ENCODE assay signal across 15 cellular contexts in the genomic region with DNA sequence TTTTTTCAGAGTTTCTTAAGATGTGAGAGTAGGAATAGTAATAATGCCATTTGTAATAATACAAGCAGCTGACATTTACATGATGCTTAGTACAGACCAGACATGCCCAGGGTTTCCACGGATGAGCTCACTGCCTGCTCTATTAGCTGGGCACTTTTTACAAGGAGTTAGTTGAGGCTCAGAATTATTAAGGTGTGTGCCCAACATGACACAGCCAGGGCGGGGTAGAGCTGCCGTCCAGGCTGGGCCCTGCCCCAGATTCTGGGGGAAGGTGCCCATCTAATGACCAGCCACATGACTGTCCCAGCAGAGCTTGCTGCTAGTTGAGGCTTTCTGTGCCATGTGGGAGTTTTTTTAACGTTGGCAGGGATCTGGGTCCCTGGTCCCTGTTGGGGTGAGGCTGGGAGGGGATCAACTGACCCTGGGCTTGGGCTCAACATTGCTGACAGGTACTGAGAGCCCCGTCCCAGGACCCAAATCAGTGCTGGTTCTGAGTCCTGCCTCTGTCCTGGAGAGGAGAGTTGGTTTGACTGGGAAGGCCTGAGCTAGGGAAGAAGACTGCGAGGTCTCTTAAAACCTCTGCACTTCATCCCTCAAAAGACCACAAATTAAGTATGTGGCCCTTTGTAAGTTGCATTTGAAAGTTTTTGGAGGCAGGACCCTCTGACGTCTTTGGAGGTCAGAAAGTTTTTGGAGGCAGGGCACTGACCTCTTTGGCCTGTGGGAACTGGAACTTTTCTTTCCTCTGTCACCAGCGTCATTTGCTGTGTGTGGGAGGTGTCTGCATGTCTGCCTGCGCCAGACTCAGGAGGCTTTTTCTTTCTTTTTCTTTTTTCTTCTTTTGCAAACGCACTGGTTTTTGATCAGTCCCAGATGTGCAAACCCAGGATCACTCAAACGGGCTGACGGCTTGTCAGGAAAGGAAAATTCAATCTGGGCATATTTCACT. TPM values are rescaled to one million over a fixed set of nuclear protein-coding genes. Genes with fewer than 3 reads are reported as not detected.
A peak's percentile ranks its signal among the peaks of the same experiment; 100 is the strongest.
DNase-seq lines count a peak whose midpoint lies in the region; ATAC-seq, FAIRE-seq and TF ChIP-seq lines count a peak whose summit lies in the region.
"Had no signal": no experiment of that assay in that cellular context is flagged by ENCODE, and none has a peak within 500 bp of the region (broad histone marks: within the 10 kb centered on the region; RNA-seq: fewer than 3 reads in every experiment).

No MANE protein-coding gene starts in this region.

- ATAC-seq in right lobe of liver (peak in 1 of 4 donors; percentile 10), HG02970 (IDR thresholded peaks at IDR 0.05; ENCODE audit: low FRiP score, unreplicated experiment) (no peak), HG02885 (IDR thresholded peaks at IDR 0.05; ENCODE audit: poor library complexity, unreplicated experiment) (no peak)

- H4K20me1 ChIP-seq in GM23248 (ENCODE audit: insufficient read depth), result no peaks in the 10 kb centered on the region
- H4K20me1 ChIP-seq in H1 (replicated peaks in 1 of 2; ENCODE audit: control insufficient read depth in 1 of 2, insufficient read depth in 2 of 2, low read length in 2 of 2), result no peaks in the 10 kb centered on the region

- H3K9me3 Mint-ChIP-seq in activated CD4-positive, alpha-beta T cell treated with anti-CD3 and anti-CD28 coated beads, Interleukin-2, amount 10 ng/mL, durations not matched to agents 7 days and 5 days, result no peaks in the 10 kb centered on the region

- H3K9me3 ChIP-seq in GM23248 (ENCODE audit: low read depth) (no peaks in the 10 kb centered on the region), H1 (ENCODE audit: insufficient read depth in 2 of 2, low read depth in 1 of 2, low read length in 1 of 2) (no peaks in the 10 kb centered on the region), right lobe of liver (no peaks in the 10 kb centered on the region), stomach (no peaks in the 10 kb centered on the region)

- peaks cover 7% of the 10 kb centered on the region for H3K4me1 Mint-ChIP-seq in activated CD4-positive, alpha-beta T cell treated with anti-CD3 and anti-CD28 coated beads, Interleukin-2, amount 10 ng/mL, durations not matched to agents 7 days and 5 days

- H3K56ac ChIP-seq in H1 (replicated peaks; ENCODE audit: insufficient read length, low read depth, low read length), result no peak overlapping the region

- 12 to 15% methylated on average over 12 of the region's 12 CpGs for WGBS in GM23248 (ENCODE audit: low coverage in 1 of 2, low lambda C conversion rate in 2 of 2, missing lambda C conversion rate in 2 of 2), 2 experiments
- 84% methylated on average over 11 of the region's 12 CpGs; no CpG with 5 or more reads in 1 of the 2 experiments for WGBS in H1 (ENCODE audit: extremely low coverage in 1 of 2, insufficient coverage in 1 of 2, insufficient read length in 1 of 2, insufficient replicate concordance in 2 of 2, low coverage in 1 of 2, low lambda C conversion rate in 2 of 2, missing lambda C conversion rate in 1 of 2), 2 experiments
- WGBS in right lobe of liver (ENCODE audit: insufficient coverage, low coverage, low lambda C conversion rate, missing lambda C conversion rate), result 44% methylated on average over 8 of the region's 12 CpGs
- 49 to 67% (median 63%) methylated on average over 10 to 12 of the region's 12 CpGs for WGBS in stomach, 5 donors

- no peak overlapping the region for H3K23ac ChIP-seq in H1 (ENCODE audit: insufficient read length)

- H3K23me2 ChIP-seq in H1 (ENCODE audit: low read depth, low read length), result peaks cover 5% of the 10 kb centered on the region; the same call in 1 of the 2 replicates

- no peak overlapping the region for H3K4me3 Mint-ChIP-seq in activated CD4-positive, alpha-beta T cell treated with anti-CD3 and anti-CD28 coated beads, Interleukin-2, amount 10 ng/mL, durations not matched to agents 7 days and 5 days

- intact Hi-C loops in right lobe of liver (cut with DNase I), result no loop called here
- intact Hi-C loops in stomach (cut with DNase I; ENCODE audit: low total_unique reads), result no loop called here

- CTCF ChIA-PET in H1 (lab: Charles Lee; ENCODE audit: partially characterized antibody), result interaction anchor here (0.5 to 1.3 kb wide), 5 partner anchors 9 to 130 kb away, joined by 3 to 6 read pairs (median 4); no protein-coding TSS in a partner anchor
- CTCF ChIA-PET in activated CD4-positive, alpha-beta T cell treated with anti-CD3 and anti-CD28 coated beads, Interleukin-2, amount 10 ng/mL, durations not matched to agents 7 days and 5 days (lab: Charles Lee), result interaction anchor here (1.0 to 1.1 kb wide), 2 partner anchors 11 to 30 kb away, joined by 3 read pairs; no protein-coding TSS in a partner anchor

- H3F3A ChIP-seq in GM23248 (ENCODE audit: insufficient read depth), result peaks cover 40% of the 10 kb centered on the region

- POLR2A ChIA-PET in H1 (lab: Charles Lee; ENCODE audit: partially characterized antibody), result interaction anchor here (3.8 kb wide), 1 partner anchor 19 kb away, joined by 10 read pairs; no protein-coding TSS in a partner anchor
- POLR2A ChIA-PET in activated CD4-positive, alpha-beta T cell treated with anti-CD3 and anti-CD28 coated beads, Interleukin-2, amount 10 ng/mL, durations not matched to agents 7 days and 5 days (lab: Charles Lee), result no interaction called here

- H3K27me3 Mint-ChIP-seq in activated CD4-positive, alpha-beta T cell treated with anti-CD3 and anti-CD28 coated beads, Interleukin-2, amount 10 ng/mL, durations not matched to agents 7 days and 5 days, result peaks cover 45% of the 10 kb centered on the region

- H3K79me2 ChIP-seq in GM23248 (ENCODE audit: insufficient read depth) (peaks cover 41% of the 10 kb centered on the region), H1 (ENCODE audit: control insufficient read depth in 1 of 2, insufficient read depth in 2 of 2, low read length in 2 of 2) (no peaks in the 10 kb centered on the region)

- H4K5ac ChIP-seq in H1 (ENCODE audit: insufficient read length, low read depth, low read length), result no peak overlapping the region

- H3K4ac ChIP-seq in H1 (replicated peaks; ENCODE audit: insufficient read length, low read depth, low read length), result no peak overlapping the region

- no peak overlapping the region for H2BK120ac ChIP-seq in H1 (replicated peaks; ENCODE audit: low read depth, low read length)

- H3K36me3 Mint-ChIP-seq in activated CD4-positive, alpha-beta T cell treated with anti-CD3 and anti-CD28 coated beads, Interleukin-2, amount 10 ng/mL, durations not matched to agents 7 days and 5 days (ENCODE audit: low read depth), result no peaks in the 10 kb centered on the region

- H3K36me3 ChIP-seq in GM23248 (ENCODE audit: low read depth), result no peaks in the 10 kb centered on the region
- no peaks in the 10 kb centered on the region for H3K36me3 ChIP-seq in H1 (ENCODE audit: control insufficient read depth in 2 of 4, insufficient read depth in 4 of 4, low read length in 3 of 4)
- no peaks in the 10 kb centered on the region for H3K36me3 ChIP-seq in right lobe of liver
- H3K36me3 ChIP-seq in stomach, result no peaks in the 10 kb centered on the region
- H3K36me3 ChIP-seq: WERI-Rb-1 had no signal

- no peak overlapping the region for H2BK12ac ChIP-seq in H1 (ENCODE audit: low read depth, low read length)

- peak overlapping the region; percentile 87 for H3K9ac ChIP-seq in GM23248
- no peak overlapping the region for H3K9ac ChIP-seq in H1 (replicated peaks in 1 of 4; ENCODE audit: extremely low read depth in 1 of 4, low read depth in 3 of 4, low read length in 3 of 4)

- H3K14ac ChIP-seq in H1 (ENCODE audit: insufficient read length), result no peak overlapping the region

- no peaks in the 10 kb centered on the region for H3K79me1 ChIP-seq in H1 (ENCODE audit: low read depth, low read length)

- FAIRE-seq in H1 (lab: Jason Lieb, UNC), result no peak
- FAIRE-seq: keratinocyte had no signal

- H3K4me1 ChIP-seq in GM23248 (ENCODE audit: insufficient read depth) (peaks cover 52% of the 10 kb centered on the region), H1 (replicated peaks in 1 of 4; ENCODE audit: control insufficient read depth in 3 of 4, insufficient read depth in 4 of 4, low read length in 3 of 4) (peaks cover 0 to 6% (median 4%) of the 10 kb centered on the region in 4 experiments; a peak in 6 of 7 replicates), right lobe of liver (peaks cover 0 to 9% (median 0%) of the 10 kb centered on the region in 4 donors), stomach (peaks cover 19 to 57% (median 37%) of the 10 kb centered on the region in 4 donors)

- H3K27ac ChIP-seq in GM23248 (peak overlapping the region; percentile 79), H1 (ENCODE audit: low read depth, low read length) (no peak overlapping the region), right lobe of liver (peak overlapping the region; percentile 18 to 54 (median 39)), stomach (peak overlapping the region; percentile 64 to 96 (median 84))
- H3K27ac ChIP-seq: WERI-Rb-1 had no signal

- no peak overlapping the region for H2AFZ ChIP-seq in GM23248
- H2AFZ ChIP-seq in H1 (ENCODE audit: low read length), result no peak overlapping the region

- no peak overlapping the region for H2BK15ac ChIP-seq in H1 (ENCODE audit: low read length)

- H3K4me2 ChIP-seq in GM23248 (ENCODE audit: unreplicated experiment) (peak overlapping the region; percentile 95), H1 (ENCODE audit: insufficient read depth in 1 of 2, low read depth in 2 of 2, low read length in 2 of 2) (no peak overlapping the region)

- TF ChIP-seq RAD21 in H1 (IDR thresholded peaks at IDR 0.05 in 1 of 2, conservative IDR thresholded peaks at IDR 0.05 in 1 of 2; ENCODE audit: low read depth in 2 of 2, low read length in 2 of 2), result no peak

- H3K9me2 ChIP-seq in GM23248 (ENCODE audit: insufficient read depth), result no peaks in the 10 kb centered on the region

- no peak for TF ChIP-seq CTCF in H1 (IDR thresholded peaks at IDR 0.05; ENCODE audit: control extremely low read depth in 1 of 3, insufficient read depth in 1 of 3, low read depth in 1 of 3, low read length in 3 of 3)
- no peak for TF ChIP-seq CTCF in right lobe of liver (IDR thresholded peaks at IDR 0.05)
- no peak for TF ChIP-seq CTCF in stomach (IDR thresholded peaks at IDR 0.05)

- no peak overlapping the region for H2AK5ac ChIP-seq in H1 (ENCODE audit: low read depth, low read length)

- no peak overlapping the region for H2BK5ac ChIP-seq in H1 (ENCODE audit: low read depth, low read length)

- H3K27ac Mint-ChIP-seq in activated CD4-positive, alpha-beta T cell treated with anti-CD3 and anti-CD28 coated beads, Interleukin-2, amount 10 ng/mL, durations not matched to agents 7 days and 5 days, result no peak overlapping the region

- H3K27me3 ChIP-seq in GM23248 (replicated peaks; ENCODE audit: insufficient read depth) (no peaks in the 10 kb centered on the region), H1 (replicated peaks in 1 of 4; ENCODE audit: control insufficient read depth in 3 of 4, extremely low read depth in 1 of 4, insufficient read depth in 3 of 4, low read length in 3 of 4) (peaks cover 5 to 28% (median 21%) of the 10 kb centered on the region in 4 experiments), right lobe of liver (peaks cover 0 to 5% of the 10 kb centered on the region in 2 donors), stomach (peaks cover 0 to 5% (median 0%) of the 10 kb centered on the region in 3 donors)

- H3K18ac ChIP-seq in H1 (ENCODE audit: extremely low read depth, low read length), result no peak overlapping the region

- no peak overlapping the region for H2BK20ac ChIP-seq in H1 (ENCODE audit: low read length)

- H3K4me3 ChIP-seq in GM23248, result peak overlapping the region; percentile 85
- H3K4me3 ChIP-seq in H1 (ENCODE audit: extremely low read depth in 1 of 4, insufficient read depth in 2 of 4, low read depth in 3 of 4, low read length in 4 of 4), result no peak overlapping the region
- peak overlapping the region in 1 of 3 donors; percentile 24 for H3K4me3 ChIP-seq in right lobe of liver
- H3K4me3 ChIP-seq in stomach, result peak overlapping the region; percentile 56 to 79 (median 60)

- H4K8ac ChIP-seq in H1 (ENCODE audit: extremely low read depth, insufficient read depth, low read length), result peak overlapping the region; percentile 51; the same call in 1 of the 2 replicates

- in situ Hi-C loops in GM23248 (cut with MboI), result no loop called here

- no peak for TF ChIP-seq EP300 in H1 (IDR thresholded peaks at IDR 0.05; ENCODE audit: borderline replicate concordance in 1 of 2, low read depth in 2 of 2, low read length in 2 of 2)
- peak; percentile 71 for TF ChIP-seq EP300 in stomach (IDR thresholded peaks at IDR 0.05)

- TF ChIP-seq POLR2A in H1 (IDR thresholded peaks at IDR 0.05; ENCODE audit: control extremely low read depth in 1 of 2, low read depth in 2 of 2, low read length in 2 of 2), result no peak
- TF ChIP-seq POLR2A in right lobe of liver (IDR thresholded peaks at IDR 0.05), result no peak
- no peak for TF ChIP-seq POLR2A in stomach (IDR thresholded peaks at IDR 0.05)

- DNase-seq in GM23248 (peak; percentile 71), H1 (ENCODE audit: low read depth in 1 of 2, low spot score in 2 of 2) (no peak), right lobe of liver (no peak), stomach (no peak), medulla oblongata (ENCODE audit: extremely low spot score) (no peak)
- DNase-seq in activated CD4-positive, alpha-beta T cell treated with anti-CD3 and anti-CD28 coated beads, Interleukin-2, amount 10 ng/mL, durations not matched to agents 7 days and 5 days, result no peak
- DNase-seq: activated T-cell treated with anti-CD3 and anti-CD28 coated beads for 4 hours, anterior cingulate cortex, C1 segment of cervical spinal cord, NCI-H510A treated with DMSO at 0.1 percent for 48 hours, SHP77 treated with DMSO at 0.1 percent for 48 hours, WERI-Rb-1 had no signal

- no peak overlapping the region for H4K91ac ChIP-seq in H1 (replicated peaks; ENCODE audit: insufficient read length, low read length)

RNA-seq across cellular contexts. Expression of gene CRISPLD2, which starts 2.2 kb away (rescaled TPM):
- 36.2 and 36.3 TPM in 2 replicates for total RNA-seq in GM23248 (2014; rRNA removed; shearing (Covaris generic))
- 21.5 and 22.6 TPM in 2 replicates for polyA plus RNA-seq in GM23248 (2016; fragmentation: Nextera tagmentation; extraction: Ambion mirVana)
- total RNA-seq in H1 (2021; fragmentation: NEBNext Ultra II Directional; extraction: Animal tissue kit (Norgen Biotek cat#: 25700)), result 5.1 and 6.4 TPM in 2 replicates
- 2.7 and 3.6 TPM in 2 replicates for polyA plus RNA-seq in H1 (2011; rRNA removed)
- 3.5 TPM for polyA plus RNA-seq in H1 (2011; cell fraction: cytosol; rRNA removed)
- 5.6 TPM for polyA plus RNA-seq in H1 (2011; cell fraction: nucleus; rRNA removed)
- polyA plus RNA-seq in H1 (2012, experiment 1 of 2), result 3.2 to 4.7 TPM (median 4.0 TPM) in 4 replicates
- 2.0 TPM for polyA plus RNA-seq in H1 (2012, experiment 2 of 2)
- 6.6 TPM for polyA plus RNA-seq in H1 (2013, experiment 1 of 2)
- polyA plus RNA-seq in H1 (2013, experiment 2 of 2), result 6.2 TPM
- polyA minus RNA-seq in H1 (2011; rRNA and poly(A)+ RNA removed), result 4.0 and 7.3 TPM in 2 replicates
- 4.4 TPM for polyA minus RNA-seq in H1 (2011; cell fraction: cytosol; rRNA and poly(A)+ RNA removed)
- 4.8 TPM for polyA minus RNA-seq in H1 (2011; cell fraction: nucleus; rRNA and poly(A)+ RNA removed)
- 10 to 100 TPM in 3 of 6 experiments, 1 to 10 TPM in 3; 2.9 to 14.8 (median 8.9) TPM for total RNA-seq in right lobe of liver
- total RNA-seq in stomach, result 100 to 1,000 TPM in 3 of 5 donors, 10 to 100 TPM in 2; 92.0 to 242 (median 102) TPM
- polyA plus RNA-seq in stomach, result 10 to 100 TPM; 18.3 to 46.0 (median 20.2) TPM
- total RNA-seq in activated CD4-positive, alpha-beta T cell treated with anti-CD3 and anti-CD28 coated beads, Interleukin-2, amount 10 ng/mL, durations not matched to agents 7 days and 5 days, result under 1 TPM; 0.25 to 0.27 TPM

Comparison
In these comparisons a context has a peak if more than half of its experiments do, and no peak if none do; other contexts are left out.
1. H3K4me3 ChIP-seq: peak in GM23248 (single experiment) and stomach (4 of 4); none in H1 (0 of 4).